ENCODE assay signal across 2 cellular contexts in the genomic region with DNA sequence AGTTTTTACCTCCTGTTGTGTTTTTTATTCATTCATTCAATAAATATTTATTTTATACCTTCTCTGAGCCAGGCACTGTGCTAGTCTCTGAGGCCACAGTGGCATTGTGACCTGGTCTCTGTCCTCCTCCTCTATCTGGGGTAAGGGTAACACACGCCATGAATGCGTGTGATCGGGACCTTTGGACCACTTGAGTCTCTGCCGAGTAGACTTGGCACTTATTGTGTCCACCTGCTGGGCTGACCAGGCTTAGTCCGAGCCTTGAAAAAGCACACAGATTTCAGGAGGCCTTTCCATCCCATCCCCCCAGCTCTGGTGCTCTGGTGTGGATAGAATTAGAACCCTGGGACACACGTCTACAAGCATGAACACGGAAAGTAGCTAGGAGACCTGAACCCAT.
TF ChIP-seq lines count a peak whose summit lies in the region.

No MANE protein-coding gene starts in this region.

TF ChIP-seq in liver, 16 proteins besides CTCF, POLR2A, EP300 and RAD21:
- TF ChIP-seq FOXA2 (IDR thresholded peaks at IDR 0.05) (peak; percentile 73), RXRA (IDR thresholded peaks at IDR 0.05) (peak; percentile 99 to 100), YY1 (IDR thresholded peaks at IDR 0.05) (no peak), FOXA1 (IDR thresholded peaks at IDR 0.05) (peak; percentile 80), SP1 (IDR thresholded peaks at IDR 0.05) (peak; percentile 98), TAF1 (conservative IDR thresholded peaks at IDR 0.05) (no peak), HNF4G (IDR thresholded peaks at IDR 0.05) (peak; percentile 92), EGR1 (IDR thresholded peaks at IDR 0.05; ENCODE audit: low read depth in 2 of 2) (peak in 1 of 2 donors; percentile 73), HNF4A (conservative IDR thresholded peaks at IDR 0.05) (peak; percentile 96 to 98), JUND (IDR thresholded peaks at IDR 0.05) (peak; percentile 64 to 82), GABPA (IDR thresholded peaks at IDR 0.05 in 1 of 2, conservative IDR thresholded peaks at IDR 0.05 in 1 of 2) (peak in 1 of 2 donors; percentile 45), NR2F2 (IDR thresholded peaks at IDR 0.05) (peak; percentile 40)
- TF ChIP-seq, protein P1, sequence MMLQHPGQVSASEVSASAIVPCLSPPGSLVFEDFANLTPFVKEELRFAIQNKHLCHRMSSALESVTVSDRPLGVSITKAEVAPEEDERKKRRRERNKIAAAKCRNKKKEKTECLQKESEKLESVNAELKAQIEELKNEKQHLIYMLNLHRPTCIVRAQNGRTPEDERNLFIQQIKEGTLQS (IDR thresholded peaks at IDR 0.05), result peak; percentile 68
- TF ChIP-seq, protein P2, sequence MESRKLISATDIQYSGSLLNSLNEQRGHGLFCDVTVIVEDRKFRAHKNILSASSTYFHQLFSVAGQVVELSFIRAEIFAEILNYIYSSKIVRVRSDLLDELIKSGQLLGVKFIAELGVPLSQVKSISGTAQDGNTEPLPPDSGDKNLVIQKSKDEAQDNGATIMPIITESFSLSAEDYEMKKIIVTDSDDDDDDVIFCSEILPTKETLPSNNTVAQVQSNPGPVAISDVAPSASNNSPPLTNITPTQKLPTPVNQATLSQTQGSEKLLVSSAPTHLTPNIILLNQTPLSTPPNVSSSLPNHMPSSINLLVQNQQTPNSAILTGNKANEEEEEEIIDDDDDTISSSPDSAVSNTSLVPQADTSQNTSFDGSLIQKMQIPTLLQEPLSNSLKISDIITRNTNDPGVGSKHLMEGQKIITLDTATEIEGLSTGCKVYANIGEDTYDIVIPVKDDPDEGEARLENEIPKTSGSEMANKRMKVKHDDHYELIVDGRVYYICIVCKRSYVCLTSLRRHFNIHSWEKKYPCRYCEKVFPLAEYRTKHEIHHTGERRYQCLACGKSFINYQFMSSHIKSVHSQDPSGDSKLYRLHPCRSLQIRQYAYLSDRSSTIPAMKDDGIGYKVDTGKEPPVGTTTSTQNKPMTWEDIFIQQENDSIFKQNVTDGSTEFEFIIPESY (IDR thresholded peaks at IDR 0.05), result peak; percentile 77
- TF ChIP-seq, protein P3, sequence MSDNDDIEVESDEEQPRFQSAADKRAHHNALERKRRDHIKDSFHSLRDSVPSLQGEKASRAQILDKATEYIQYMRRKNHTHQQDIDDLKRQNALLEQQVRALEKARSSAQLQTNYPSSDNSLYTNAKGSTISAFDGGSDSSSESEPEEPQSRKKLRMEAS (IDR thresholded peaks at IDR 0.05), result peak; percentile 90
- TF ChIP-seq, protein P4, sequence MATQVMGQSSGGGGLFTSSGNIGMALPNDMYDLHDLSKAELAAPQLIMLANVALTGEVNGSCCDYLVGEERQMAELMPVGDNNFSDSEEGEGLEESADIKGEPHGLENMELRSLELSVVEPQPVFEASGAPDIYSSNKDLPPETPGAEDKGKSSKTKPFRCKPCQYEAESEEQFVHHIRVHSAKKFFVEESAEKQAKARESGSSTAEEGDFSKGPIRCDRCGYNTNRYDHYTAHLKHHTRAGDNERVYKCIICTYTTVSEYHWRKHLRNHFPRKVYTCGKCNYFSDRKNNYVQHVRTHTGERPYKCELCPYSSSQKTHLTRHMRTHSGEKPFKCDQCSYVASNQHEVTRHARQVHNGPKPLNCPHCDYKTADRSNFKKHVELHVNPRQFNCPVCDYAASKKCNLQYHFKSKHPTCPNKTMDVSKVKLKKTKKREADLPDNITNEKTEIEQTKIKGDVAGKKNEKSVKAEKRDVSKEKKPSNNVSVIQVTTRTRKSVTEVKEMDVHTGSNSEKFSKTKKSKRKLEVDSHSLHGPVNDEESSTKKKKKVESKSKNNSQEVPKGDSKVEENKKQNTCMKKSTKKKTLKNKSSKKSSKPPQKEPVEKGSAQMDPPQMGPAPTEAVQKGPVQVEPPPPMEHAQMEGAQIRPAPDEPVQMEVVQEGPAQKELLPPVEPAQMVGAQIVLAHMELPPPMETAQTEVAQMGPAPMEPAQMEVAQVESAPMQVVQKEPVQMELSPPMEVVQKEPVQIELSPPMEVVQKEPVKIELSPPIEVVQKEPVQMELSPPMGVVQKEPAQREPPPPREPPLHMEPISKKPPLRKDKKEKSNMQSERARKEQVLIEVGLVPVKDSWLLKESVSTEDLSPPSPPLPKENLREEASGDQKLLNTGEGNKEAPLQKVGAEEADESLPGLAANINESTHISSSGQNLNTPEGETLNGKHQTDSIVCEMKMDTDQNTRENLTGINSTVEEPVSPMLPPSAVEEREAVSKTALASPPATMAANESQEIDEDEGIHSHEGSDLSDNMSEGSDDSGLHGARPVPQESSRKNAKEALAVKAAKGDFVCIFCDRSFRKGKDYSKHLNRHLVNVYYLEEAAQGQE (IDR thresholded peaks at IDR 0.05), result peak; percentile 83

TF ChIP-seq in HepG2, 621 proteins besides CTCF, POLR2A, EP300 and RAD21:
- TF ChIP-seq, protein P5, sequence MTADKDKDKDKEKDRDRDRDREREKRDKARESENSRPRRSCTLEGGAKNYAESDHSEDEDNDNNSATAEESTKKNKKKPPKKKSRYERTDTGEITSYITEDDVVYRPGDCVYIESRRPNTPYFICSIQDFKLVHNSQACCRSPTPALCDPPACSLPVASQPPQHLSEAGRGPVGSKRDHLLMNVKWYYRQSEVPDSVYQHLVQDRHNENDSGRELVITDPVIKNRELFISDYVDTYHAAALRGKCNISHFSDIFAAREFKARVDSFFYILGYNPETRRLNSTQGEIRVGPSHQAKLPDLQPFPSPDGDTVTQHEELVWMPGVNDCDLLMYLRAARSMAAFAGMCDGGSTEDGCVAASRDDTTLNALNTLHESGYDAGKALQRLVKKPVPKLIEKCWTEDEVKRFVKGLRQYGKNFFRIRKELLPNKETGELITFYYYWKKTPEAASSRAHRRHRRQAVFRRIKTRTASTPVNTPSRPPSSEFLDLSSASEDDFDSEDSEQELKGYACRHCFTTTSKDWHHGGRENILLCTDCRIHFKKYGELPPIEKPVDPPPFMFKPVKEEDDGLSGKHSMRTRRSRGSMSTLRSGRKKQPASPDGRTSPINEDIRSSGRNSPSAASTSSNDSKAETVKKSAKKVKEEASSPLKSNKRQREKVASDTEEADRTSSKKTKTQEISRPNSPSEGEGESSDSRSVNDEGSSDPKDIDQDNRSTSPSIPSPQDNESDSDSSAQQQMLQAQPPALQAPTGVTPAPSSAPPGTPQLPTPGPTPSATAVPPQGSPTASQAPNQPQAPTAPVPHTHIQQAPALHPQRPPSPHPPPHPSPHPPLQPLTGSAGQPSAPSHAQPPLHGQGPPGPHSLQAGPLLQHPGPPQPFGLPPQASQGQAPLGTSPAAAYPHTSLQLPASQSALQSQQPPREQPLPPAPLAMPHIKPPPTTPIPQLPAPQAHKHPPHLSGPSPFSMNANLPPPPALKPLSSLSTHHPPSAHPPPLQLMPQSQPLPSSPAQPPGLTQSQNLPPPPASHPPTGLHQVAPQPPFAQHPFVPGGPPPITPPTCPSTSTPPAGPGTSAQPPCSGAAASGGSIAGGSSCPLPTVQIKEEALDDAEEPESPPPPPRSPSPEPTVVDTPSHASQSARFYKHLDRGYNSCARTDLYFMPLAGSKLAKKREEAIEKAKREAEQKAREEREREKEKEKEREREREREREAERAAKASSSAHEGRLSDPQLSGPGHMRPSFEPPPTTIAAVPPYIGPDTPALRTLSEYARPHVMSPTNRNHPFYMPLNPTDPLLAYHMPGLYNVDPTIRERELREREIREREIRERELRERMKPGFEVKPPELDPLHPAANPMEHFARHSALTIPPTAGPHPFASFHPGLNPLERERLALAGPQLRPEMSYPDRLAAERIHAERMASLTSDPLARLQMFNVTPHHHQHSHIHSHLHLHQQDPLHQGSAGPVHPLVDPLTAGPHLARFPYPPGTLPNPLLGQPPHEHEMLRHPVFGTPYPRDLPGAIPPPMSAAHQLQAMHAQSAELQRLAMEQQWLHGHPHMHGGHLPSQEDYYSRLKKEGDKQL (CRISPR knock-in tag; IDR thresholded peaks at IDR 0.05; ENCODE audit: low read depth), result no peak
- TF ChIP-seq STAG1 (CRISPR knock-in tag; IDR thresholded peaks at IDR 0.05) (no peak), IKZF4 (CRISPR knock-in tag; IDR thresholded peaks at IDR 0.05; ENCODE audit: borderline replicate concordance, low read depth, not compliant biosample characterization) (no peak), ARID2 (CRISPR knock-in tag; IDR thresholded peaks at IDR 0.05; ENCODE audit: borderline replicate concordance) (no peak), ZNF550 (CRISPR knock-in tag; IDR thresholded peaks at IDR 0.05; ENCODE audit: borderline replicate concordance) (no peak), MBD4 (IDR thresholded peaks at IDR 0.05; ENCODE audit: borderline replicate concordance, low read length) (no peak), ZNF562 (CRISPR knock-in tag; IDR thresholded peaks at IDR 0.05; ENCODE audit: borderline replicate concordance) (no peak), NFE2L1 (CRISPR knock-in tag; IDR thresholded peaks at IDR 0.05; ENCODE audit: borderline replicate concordance) (no peak)
- TF ChIP-seq, protein P6, sequence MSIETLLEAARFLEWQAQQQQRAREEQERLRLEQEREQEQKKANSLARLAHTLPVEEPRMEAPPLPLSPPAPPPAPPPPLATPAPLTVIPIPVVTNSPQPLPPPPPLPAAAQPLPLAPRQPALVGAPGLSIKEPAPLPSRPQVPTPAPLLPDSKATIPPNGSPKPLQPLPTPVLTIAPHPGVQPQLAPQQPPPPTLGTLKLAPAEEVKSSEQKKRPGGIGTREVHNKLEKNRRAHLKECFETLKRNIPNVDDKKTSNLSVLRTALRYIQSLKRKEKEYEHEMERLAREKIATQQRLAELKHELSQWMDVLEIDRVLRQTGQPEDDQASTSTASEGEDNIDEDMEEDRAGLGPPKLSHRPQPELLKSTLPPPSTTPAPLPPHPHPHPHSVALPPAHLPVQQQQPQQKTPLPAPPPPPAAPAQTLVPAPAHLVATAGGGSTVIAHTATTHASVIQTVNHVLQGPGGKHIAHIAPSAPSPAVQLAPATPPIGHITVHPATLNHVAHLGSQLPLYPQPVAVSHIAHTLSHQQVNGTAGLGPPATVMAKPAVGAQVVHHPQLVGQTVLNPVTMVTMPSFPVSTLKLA (IDR thresholded peaks at IDR 0.05), result no peak
- TF ChIP-seq, protein P7, sequence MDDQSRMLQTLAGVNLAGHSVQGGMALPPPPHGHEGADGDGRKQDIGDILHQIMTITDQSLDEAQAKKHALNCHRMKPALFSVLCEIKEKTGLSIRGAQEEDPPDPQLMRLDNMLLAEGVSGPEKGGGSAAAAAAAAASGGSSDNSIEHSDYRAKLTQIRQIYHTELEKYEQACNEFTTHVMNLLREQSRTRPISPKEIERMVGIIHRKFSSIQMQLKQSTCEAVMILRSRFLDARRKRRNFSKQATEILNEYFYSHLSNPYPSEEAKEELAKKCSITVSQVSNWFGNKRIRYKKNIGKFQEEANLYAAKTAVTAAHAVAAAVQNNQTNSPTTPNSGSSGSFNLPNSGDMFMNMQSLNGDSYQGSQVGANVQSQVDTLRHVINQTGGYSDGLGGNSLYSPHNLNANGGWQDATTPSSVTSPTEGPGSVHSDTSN (CRISPR knock-in tag; IDR thresholded peaks at IDR 0.05; ENCODE audit: borderline replicate concordance), result no peak
TF ChIP-seq in HepG2: peak in this region for 0.
